In genomic region chr9:77018058-77019009, GRCh38 we compare ENCODE assay signal across 10 cellular contexts. TPM values are rescaled to one million over a fixed set of nuclear protein-coding genes. Genes with fewer than 3 reads are reported as not detected.
DNase-seq lines count a peak whose midpoint lies in the region; ATAC-seq and TF ChIP-seq lines count a peak whose summit lies in the region.
"Had no signal": no experiment of that assay in that cellular context is flagged by ENCODE, and none has a peak within 500 bp of the region (broad histone marks: within the 10 kb centered on the region; RNA-seq: fewer than 3 reads in every experiment).

No MANE protein-coding gene starts in this region.

- no peaks in the 10 kb centered on the region for H3K36me3 ChIP-seq in neuron (ENCODE audit: insufficient read depth, low read length)

- CTCF ChIA-PET in Calu3 (lab: Charles Lee), result no interaction called here
- CTCF ChIA-PET in HEK293T (lab: Yijun Ruan, JAX), result interaction anchor here (0.7 to 1.1 kb wide), 2 partner anchors 22 to 209 kb away, joined by 3 read pairs; no protein-coding TSS in a partner anchor

- H3K4me3 ChIP-seq in neuron (ENCODE audit: low read length), result peak overlapping the region; percentile 26

- POLR2A ChIA-PET in HEK293T (lab: Yijun Ruan, JAX), result no interaction called here

- DNase-seq in Calu3, result no peak
- DNase-seq in HEK293T (ENCODE audit: extremely low spot score), result peak; percentile 56
- DNase-seq in middle frontal gyrus (ENCODE audit: extremely low spot score, low spot score), result no peak
- DNase-seq: NCI-H1930 had no signal

- peaks cover 15% of the 10 kb centered on the region for H3K4me1 ChIP-seq in neuron (ENCODE audit: insufficient read depth, low read length)

- H3K4me1 Mint-ChIP-seq in Calu3 (ENCODE audit: low read depth, unreplicated experiment) (peaks cover 7% of the 10 kb centered on the region), brain (peaks cover 73% of the 10 kb centered on the region)

- H2AFZ ChIP-seq in neuron (ENCODE audit: low read depth, low read length), result peak overlapping the region; percentile 90

- H3K9me3 Mint-ChIP-seq in Calu3 (ENCODE audit: low read depth, unreplicated experiment) (no peaks in the 10 kb centered on the region), brain (peaks cover 0 to 7% (median 0%) of the 10 kb centered on the region in 5 experiments)

- BruUV-seq in Calu3 (replicated peaks; lab: Mats Ljungman, UMichigan), result no TSS peak

- TF ChIP-seq CTCF in Calu3 (IDR thresholded peaks at IDR 0.05; ENCODE audit: unreplicated experiment) (no peak), brain (conservative IDR thresholded peaks at IDR 0.05) (no peak)

- no peak for ATAC-seq in GM21528 (IDR thresholded peaks at IDR 0.05; ENCODE audit: low FRiP score, unreplicated experiment)
- ATAC-seq in GM18909 (IDR thresholded peaks at IDR 0.05; ENCODE audit: poor library complexity, unreplicated experiment), result no peak

- H3K27ac Mint-ChIP-seq in Calu3 (ENCODE audit: unreplicated experiment) (no peak overlapping the region), brain (no peak overlapping the region)

- H3K27me3 ChIP-seq in neuron (ENCODE audit: insufficient read depth, low read length), result peaks cover 96% of the 10 kb centered on the region

- no peaks in the 10 kb centered on the region for H3K36me3 Mint-ChIP-seq in Calu3 (ENCODE audit: insufficient read depth, unreplicated experiment)
- H3K36me3 Mint-ChIP-seq in brain, result no peaks in the 10 kb centered on the region

- intact Hi-C loops in Calu3 (cut with micrococcal nuclease; ENCODE audit: unreplicated experiment), result no loop called here

- H3K27me3 Mint-ChIP-seq in Calu3 (ENCODE audit: unreplicated experiment) (peaks cover 40% of the 10 kb centered on the region), brain (peaks cover 97% of the 10 kb centered on the region)

- no peaks in the 10 kb centered on the region for H3K9me3 ChIP-seq in neuron (ENCODE audit: low read length)

- H3K4me3 Mint-ChIP-seq in Calu3 (ENCODE audit: low read depth, unreplicated experiment) (peak overlapping the region; percentile 56), brain (peak overlapping the region; percentile 75 to 85 (median 82))

TF ChIP-seq in HEK293T, 16 proteins besides CTCF, POLR2A, EP300 and RAD21:
- TF ChIP-seq L3MBTL2 (conservative IDR thresholded peaks at IDR 0.05) (peak; percentile 75), NFRKB (IDR thresholded peaks at IDR 0.05) (no peak)

RNA-seq across cellular contexts. Expression of gene FOXB2, which starts 1.1 kb away (rescaled TPM):
- total RNA-seq in Calu3 (2022), result not detected in 2 replicates
- polyA plus RNA-seq in brain (ENCODE audit: insufficient read depth, low read depth, low replicate concordance), result 0.68 TPM
- total RNA-seq: endothelial cell of umbilical vein, mononuclear cell had no signal
- polyA plus RNA-seq: endothelial cell of umbilical vein had no signal
